Comparison of ENCODE assay signal across 24 cellular contexts in genomic region chr18:13428319-13428718, GRCh38.
DNase-seq lines count a peak whose midpoint lies in the region; ATAC-seq and TF ChIP-seq lines count a peak whose summit lies in the region.
"Had no signal": no experiment of that assay in that cellular context is flagged by ENCODE, and none has a peak within 500 bp of the region (broad histone marks: within the 10 kb centered on the region; RNA-seq: fewer than 3 reads in every experiment).

No MANE protein-coding gene starts in this region.

- TF ChIP-seq EP300 in SK-N-SH (IDR thresholded peaks at IDR 0.05; ENCODE audit: borderline replicate concordance in 1 of 2, low read depth in 1 of 2, low read length in 1 of 2) = no peak

- peak overlapping the region in 1 of 11 experiments; percentile 5; a peak in 1 of 22 replicates for H3K27ac ChIP-seq in BLaER1 treated with 17β-estradiol and CSF1 and Interleukin-3, amounts not matched to agents 10 nM and 100 nM
- H3K27ac ChIP-seq in mesendoderm (ENCODE audit: low read depth, low read length) = no peak overlapping the region
- H3K27ac ChIP-seq in SK-N-SH (ENCODE audit: low read depth in 2 of 2, low read length in 1 of 2) = no peak overlapping the region
- H3K27ac ChIP-seq: A549, GM23248, PC-9 had no signal

- H3K9me3 Mint-ChIP-seq in activated T-cell treated with anti-CD3 and anti-CD28 coated beads, Interleukin-2, amount 50 U/mL, for 24 hours = no peaks in the 10 kb centered on the region
- no peaks in the 10 kb centered on the region for H3K9me3 Mint-ChIP-seq in activated T-helper 1 cell treated with anti-CD3 and anti-CD28 coated beads, Interleukin-12 subunit alpha, Interleukin-12 subunit beta, Interleukin-2, Interleukin-4 antibody, amounts not matched to agents 30 ng/mL and 10 ng/mL and 1 ng/mL, durations not matched to agents 14 hours and 24 hours and 36 hours
- H3K9me3 Mint-ChIP-seq: activated CD4-positive, alpha-beta memory T cell treated with anti-CD3 and anti-CD28 coated beads, Interleukin-2, amount 10 ng/mL, durations not matched to agents 7 days and 5 days; activated naive CD4-positive, alpha-beta T cell treated with anti-CD3 and anti-CD28 coated beads, Interleukin-2, amount 10 ng/mL, durations not matched to agents 7 days and 5 days; naive thymus-derived CD8-positive, alpha-beta T cell; type B pancreatic cell had no signal

- no peak overlapping the region for H2AFZ ChIP-seq in SK-N-SH (ENCODE audit: low read depth)
- H2AFZ ChIP-seq: GM23248, PC-9 had no signal

- intact Hi-C loops in activated T-helper 1 cell treated with anti-CD3 and anti-CD28 coated beads, Interleukin-12 subunit alpha, Interleukin-12 subunit beta, Interleukin-2, Interleukin-4 antibody, amounts not matched to agents 30 ng/mL and 10 ng/mL and 1 ng/mL, durations not matched to agents 14 hours and 24 hours and 36 hours (cut with micrococcal nuclease) = no loop called here

- H4K5ac ChIP-seq in mesendoderm (ENCODE audit: low read length) = no peak overlapping the region

- H3K56ac ChIP-seq in mesendoderm (ENCODE audit: low read length) = no peak overlapping the region

- no peak overlapping the region for H3K23ac ChIP-seq in mesendoderm (ENCODE audit: low read length)

- no peak overlapping the region for H3K4me3 ChIP-seq in BLaER1 treated with 17β-estradiol and CSF1 and Interleukin-3, amounts not matched to agents 10 nM and 100 nM
- no peak overlapping the region for H3K4me3 ChIP-seq in mesendoderm (ENCODE audit: low read length)
- H3K4me3 ChIP-seq in SK-N-SH (ENCODE audit: low read depth in 2 of 2, low read length in 1 of 2) = no peak overlapping the region
- H3K4me3 ChIP-seq: A549, GM23248, PC-9, skin epidermis had no signal

- H3K27ac Mint-ChIP-seq in activated T-cell treated with anti-CD3 and anti-CD28 coated beads, Interleukin-2, amount 50 U/mL, for 24 hours = peak overlapping the region; percentile 24
- H3K27ac Mint-ChIP-seq in activated T-helper 1 cell treated with anti-CD3 and anti-CD28 coated beads, Interleukin-12 subunit alpha, Interleukin-12 subunit beta, Interleukin-2, Interleukin-4 antibody, amounts not matched to agents 30 ng/mL and 10 ng/mL and 1 ng/mL, durations not matched to agents 14 hours and 24 hours and 36 hours = peak overlapping the region; percentile 15
- H3K27ac Mint-ChIP-seq: activated CD4-positive, alpha-beta memory T cell treated with anti-CD3 and anti-CD28 coated beads, Interleukin-2, amount 10 ng/mL, durations not matched to agents 7 days and 5 days; activated naive CD4-positive, alpha-beta T cell treated with anti-CD3 and anti-CD28 coated beads, Interleukin-2, amount 10 ng/mL, durations not matched to agents 7 days and 5 days; type B pancreatic cell had no signal

- H3K36me3 ChIP-seq in BLaER1 treated with 17β-estradiol and CSF1 and Interleukin-3, amounts not matched to agents 10 nM and 100 nM = peaks cover 0 to 64% (median 15%) of the 10 kb centered on the region in 11 experiments; a peak in 15 of 22 replicates
- H3K36me3 ChIP-seq in mesendoderm (ENCODE audit: control insufficient read depth, insufficient read depth, low read length) (no peaks in the 10 kb centered on the region), SK-N-SH (replicated peaks in 1 of 2; ENCODE audit: control insufficient read depth in 1 of 2, insufficient read depth in 2 of 2, low read length in 1 of 2) (no peaks in the 10 kb centered on the region)

- H3K9me3 ChIP-seq in BLaER1 treated with 17β-estradiol and CSF1 and Interleukin-3, amounts not matched to agents 10 nM and 100 nM (replicated peaks in 1 of 11) = no peaks in the 10 kb centered on the region; a peak in 1 of 22 replicates
- no peaks in the 10 kb centered on the region for H3K9me3 ChIP-seq in SK-N-SH
- H3K9me3 ChIP-seq: A549 had no signal

- no peaks in the 10 kb centered on the region for H3K79me2 ChIP-seq in mesendoderm (ENCODE audit: control insufficient read depth, insufficient read depth, low read length)
- no peaks in the 10 kb centered on the region for H3K79me2 ChIP-seq in SK-N-SH (ENCODE audit: insufficient read depth)

- H3K27me3 Mint-ChIP-seq in activated T-cell treated with anti-CD3 and anti-CD28 coated beads, Interleukin-2, amount 50 U/mL, for 24 hours = no peaks in the 10 kb centered on the region
- no peaks in the 10 kb centered on the region for H3K27me3 Mint-ChIP-seq in activated T-helper 1 cell treated with anti-CD3 and anti-CD28 coated beads, Interleukin-12 subunit alpha, Interleukin-12 subunit beta, Interleukin-2, Interleukin-4 antibody, amounts not matched to agents 30 ng/mL and 10 ng/mL and 1 ng/mL, durations not matched to agents 14 hours and 24 hours and 36 hours (ENCODE audit: insufficient read depth)
- H3K27me3 Mint-ChIP-seq: activated CD4-positive, alpha-beta memory T cell treated with anti-CD3 and anti-CD28 coated beads, Interleukin-2, amount 10 ng/mL, durations not matched to agents 7 days and 5 days; activated naive CD4-positive, alpha-beta T cell treated with anti-CD3 and anti-CD28 coated beads, Interleukin-2, amount 10 ng/mL, durations not matched to agents 7 days and 5 days; naive thymus-derived CD8-positive, alpha-beta T cell had no signal

- POLR2A ChIA-PET in SK-N-SH (lab: Yijun Ruan, JAX) = no interaction called here

- no peaks in the 10 kb centered on the region for H3F3A ChIP-seq in SK-N-SH (replicated peaks; ENCODE audit: insufficient read depth)

- CTCF ChIA-PET in SK-N-SH (lab: Yijun Ruan, JAX) = no interaction called here

- TF ChIP-seq RAD21 in SK-N-SH (IDR thresholded peaks at IDR 0.05; ENCODE audit: low read length) = no peak

- H3K4me2 ChIP-seq in BLaER1 treated with 17β-estradiol and CSF1 and Interleukin-3, amounts not matched to agents 10 nM and 100 nM = peak overlapping the region in 9 of 11 experiments; percentile 27 to 78 (median 68); a peak in 18 of 22 replicates
- H3K4me2 ChIP-seq in mesendoderm (ENCODE audit: low read length) = no peak overlapping the region
- H3K4me2 ChIP-seq in SK-N-SH = no peak overlapping the region
- H3K4me2 ChIP-seq: A549, PC-9 had no signal

- H2BK5ac ChIP-seq in mesendoderm (ENCODE audit: low read length) = no peak overlapping the region

- peaks cover 0 to 87% (median 33%) of the 10 kb centered on the region in 10 experiments; a peak in 16 of 20 replicates for H3K4me1 ChIP-seq in BLaER1 treated with 17β-estradiol and CSF1 and Interleukin-3, amounts not matched to agents 10 nM and 100 nM
- H3K4me1 ChIP-seq in mesendoderm (ENCODE audit: control insufficient read depth, low read depth, low read length) = peaks cover 4% of the 10 kb centered on the region
- peaks cover 0 to 9% of the 10 kb centered on the region in 2 experiments; a peak in 1 of 4 replicates for H3K4me1 ChIP-seq in SK-N-SH (ENCODE audit: control insufficient read depth in 1 of 2, insufficient read depth in 2 of 2, low read depth in 1 of 2, low read length in 1 of 2)

- peaks cover 12% of the 10 kb centered on the region for H3K36me3 Mint-ChIP-seq in activated T-cell treated with anti-CD3 and anti-CD28 coated beads, Interleukin-2, amount 50 U/mL, for 24 hours (ENCODE audit: low read depth)
- no peaks in the 10 kb centered on the region for H3K36me3 Mint-ChIP-seq in activated T-helper 1 cell treated with anti-CD3 and anti-CD28 coated beads, Interleukin-12 subunit alpha, Interleukin-12 subunit beta, Interleukin-2, Interleukin-4 antibody, amounts not matched to agents 30 ng/mL and 10 ng/mL and 1 ng/mL, durations not matched to agents 14 hours and 24 hours and 36 hours (ENCODE audit: low read depth)
- H3K36me3 Mint-ChIP-seq: type B pancreatic cell had no signal

- H3K18ac ChIP-seq in mesendoderm (ENCODE audit: low read length) = no peak overlapping the region

- H3K9ac ChIP-seq in BLaER1 treated with 17β-estradiol and CSF1 and Interleukin-3, amounts not matched to agents 10 nM and 100 nM = no peak overlapping the region
- no peak overlapping the region for H3K9ac ChIP-seq in mesendoderm (ENCODE audit: low read length)
- no peak overlapping the region for H3K9ac ChIP-seq in SK-N-SH
- H3K9ac ChIP-seq: GM23248 had no signal

- DNase-seq in activated T-cell treated with anti-CD3 and anti-CD28 coated beads, Interleukin-2, amount 50 U/mL, for 24 hours = no peak
- no peak for DNase-seq in activated T-cell treated with anti-CD3 and anti-CD28 coated beads, Interleukin-2, amount 50 U/mL, for 48 hours
- DNase-seq in activated T-helper 1 cell treated with anti-CD3 and anti-CD28 coated beads, Interleukin-12 subunit alpha, Interleukin-12 subunit beta, Interleukin-2, Interleukin-4 antibody, amounts not matched to agents 30 ng/mL and 10 ng/mL and 1 ng/mL, durations not matched to agents 14 hours and 24 hours and 36 hours (ENCODE audit: low spot score) = no peak
- DNase-seq in mesendoderm = peak; percentile 17
- no peak for DNase-seq in SK-N-SH
- DNase-seq: activated CD4-positive, alpha-beta memory T cell treated with anti-CD3 and anti-CD28 coated beads, Interleukin-2, amount 10 ng/mL, durations not matched to agents 7 days and 5 days; activated CD4-positive, CD25-positive, alpha-beta regulatory T cell; activated naive CD4-positive, alpha-beta T cell treated with anti-CD3 and anti-CD28 coated beads, Interleukin-2, amount 10 ng/mL, durations not matched to agents 7 days and 5 days; AML-193; GM23248; IMR-90; midbrain; naive thymus-derived CD8-positive, alpha-beta T cell; NCI-H1092; NCI-H187; NCI-H524 treated with DMSO at 0.1 percent for 48 hours; PC-9; SIG-M5 had no signal

- no CpG with 5 or more reads among the region's 3 CpGs for WGBS in mesendoderm (ENCODE audit: extremely low coverage, insufficient coverage, low lambda C conversion rate)
- 55% methylated on average over 3 of the region's 3 CpGs for WGBS in SK-N-SH (ENCODE audit: low lambda C conversion rate)

- no peaks in the 10 kb centered on the region for H3K79me1 ChIP-seq in mesendoderm (ENCODE audit: low read length)

- ATAC-seq in HG03139 (IDR thresholded peaks at IDR 0.05; ENCODE audit: unreplicated experiment) (no peak), HG02938 (IDR thresholded peaks at IDR 0.05; ENCODE audit: unreplicated experiment) (no peak)
- ATAC-seq: A549; naive thymus-derived CD8-positive, alpha-beta T cell had no signal

- no peak for TF ChIP-seq CTCF in SK-N-SH (IDR thresholded peaks at IDR 0.05)

- no peak overlapping the region for H3K4ac ChIP-seq in mesendoderm (ENCODE audit: low read depth, low read length)

- H2AK5ac ChIP-seq in mesendoderm (ENCODE audit: low read length) = no peak overlapping the region

- no peak overlapping the region for H3K4me3 Mint-ChIP-seq in activated T-cell treated with anti-CD3 and anti-CD28 coated beads, Interleukin-2, amount 50 U/mL, for 24 hours
- no peak overlapping the region for H3K4me3 Mint-ChIP-seq in activated T-helper 1 cell treated with anti-CD3 and anti-CD28 coated beads, Interleukin-12 subunit alpha, Interleukin-12 subunit beta, Interleukin-2, Interleukin-4 antibody, amounts not matched to agents 30 ng/mL and 10 ng/mL and 1 ng/mL, durations not matched to agents 14 hours and 24 hours and 36 hours
- H3K4me3 Mint-ChIP-seq: activated CD4-positive, alpha-beta memory T cell treated with anti-CD3 and anti-CD28 coated beads, Interleukin-2, amount 10 ng/mL, durations not matched to agents 7 days and 5 days; activated naive CD4-positive, alpha-beta T cell treated with anti-CD3 and anti-CD28 coated beads, Interleukin-2, amount 10 ng/mL, durations not matched to agents 7 days and 5 days; naive thymus-derived CD8-positive, alpha-beta T cell; type B pancreatic cell had no signal

- H3K27me3 ChIP-seq in BLaER1 treated with 17β-estradiol and CSF1 and Interleukin-3, amounts not matched to agents 10 nM and 100 nM = no peaks in the 10 kb centered on the region
- H3K27me3 ChIP-seq in mesendoderm (ENCODE audit: insufficient read depth, low read length, poor library complexity) (no peaks in the 10 kb centered on the region), SK-N-SH (ENCODE audit: insufficient read depth) (no peaks in the 10 kb centered on the region)

- H2BK15ac ChIP-seq in mesendoderm (replicated peaks; ENCODE audit: low read depth) = no peak overlapping the region

- H4K20me1 ChIP-seq in BLaER1 treated with 17β-estradiol and CSF1 and Interleukin-3, amounts not matched to agents 10 nM and 100 nM = peaks cover 0 to 6% (median 0%) of the 10 kb centered on the region in 11 experiments; a peak in 2 of 22 replicates
- no peaks in the 10 kb centered on the region for H4K20me1 ChIP-seq in SK-N-SH (ENCODE audit: insufficient read depth)

- no peaks in the 10 kb centered on the region for H3K9me2 ChIP-seq in SK-N-SH

- no peak overlapping the region for H2BK120ac ChIP-seq in mesendoderm (ENCODE audit: low read depth, low read length)

- H3K4me1 Mint-ChIP-seq in activated T-cell treated with anti-CD3 and anti-CD28 coated beads, Interleukin-2, amount 50 U/mL, for 24 hours (ENCODE audit: low read depth) = peaks cover 35% of the 10 kb centered on the region
- H3K4me1 Mint-ChIP-seq in activated T-helper 1 cell treated with anti-CD3 and anti-CD28 coated beads, Interleukin-12 subunit alpha, Interleukin-12 subunit beta, Interleukin-2, Interleukin-4 antibody, amounts not matched to agents 30 ng/mL and 10 ng/mL and 1 ng/mL, durations not matched to agents 14 hours and 24 hours and 36 hours (ENCODE audit: low read depth) = peaks cover 30% of the 10 kb centered on the region

- no peak overlapping the region for H4K8ac ChIP-seq in mesendoderm (ENCODE audit: low read depth, low read length)

Comparison
In these comparisons a context has a peak if more than half of its experiments do, and no peak if none do; other contexts are left out.
1. H3K4me2 ChIP-seq: peak in BLaER1 treated with 17β-estradiol and CSF1 and Interleukin-3, amounts not matched to agents 10 nM and 100 nM (9 of 11); none in mesendoderm (single experiment) and SK-N-SH (single experiment).